16 cellular contexts compared by ENCODE assay signal in the genomic region with DNA sequence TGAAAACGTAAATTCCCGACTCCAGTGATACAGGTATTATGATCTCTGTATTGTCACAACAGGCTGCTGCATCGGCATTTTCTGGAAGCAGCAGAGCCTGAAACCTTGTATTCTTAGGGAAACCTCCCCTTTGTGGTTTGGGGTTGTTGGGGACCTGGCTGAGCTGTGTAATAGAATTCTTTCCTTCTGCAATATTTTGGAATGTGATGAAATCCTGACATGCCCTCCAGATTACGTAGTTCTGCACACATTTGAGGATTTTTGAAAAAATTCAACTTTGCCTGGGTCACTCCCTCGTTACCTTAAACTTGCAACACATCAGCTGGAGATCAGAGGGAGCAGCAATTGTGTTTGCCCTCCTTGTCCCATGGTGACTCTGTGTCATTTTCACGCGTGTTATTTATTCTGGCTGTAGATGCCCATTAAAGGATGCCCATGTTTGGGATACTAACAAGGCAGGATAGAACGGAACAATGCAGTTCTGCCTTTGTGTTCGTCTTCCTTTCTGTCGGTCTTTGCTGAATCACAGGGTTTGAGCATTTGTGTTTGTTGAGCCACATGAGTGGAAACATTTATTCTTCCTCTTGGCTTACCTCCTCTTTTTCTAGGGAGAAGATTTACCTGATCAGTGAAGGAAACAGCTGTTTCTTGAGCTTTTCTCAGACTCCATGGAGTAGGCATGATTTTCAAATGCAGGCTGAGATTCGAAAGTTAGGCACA.
DNase-seq lines count a peak whose midpoint lies in the region; ATAC-seq and TF ChIP-seq lines count a peak whose summit lies in the region.
"Had no signal": no experiment of that assay in that cellular context is flagged by ENCODE, and none has a peak within 500 bp of the region (broad histone marks: within the 10 kb centered on the region; RNA-seq: fewer than 3 reads in every experiment).

No MANE protein-coding gene starts in this region.

- DNase-seq in GM23338 (ENCODE audit: low spot score), result no peak
- no peak for DNase-seq in left ventricle myocardium superior
- no peak for DNase-seq in smooth muscle cell (lab: John Stamatoyannopoulos, UW; ENCODE audit: unreplicated experiment)
- DNase-seq in SK-N-SH, result no peak
- no peak for DNase-seq in NCI-H146 (lab: John Stamatoyannopoulos, UW)
- no peak for DNase-seq in Kasumi-1 (lab: John Stamatoyannopoulos, UW)
- no peak for DNase-seq in AML-193 (lab: John Stamatoyannopoulos, UW)
- DNase-seq: activated naive CD4-positive, alpha-beta T cell treated with anti-CD3 and anti-CD28 coated beads for 36 hours; DMS153; erythroblast; NCI-H1694; Peyer's patch; stimulated activated CD4-positive, alpha-beta T cell treated with anti-CD3 and anti-CD28 coated beads, Interleukin-4, amount 100 ng/mL, for 1 hour; thyroid gland had no signal

- H3K27me3 ChIP-seq in GM23338 (ENCODE audit: insufficient read depth), result no peaks in the 10 kb centered on the region
- no peaks in the 10 kb centered on the region for H3K27me3 ChIP-seq in smooth muscle cell (ENCODE audit: low read depth)
- H3K27me3 ChIP-seq in SK-N-SH (ENCODE audit: insufficient read depth), result no peaks in the 10 kb centered on the region
- H3K27me3 ChIP-seq: Peyer's patch, thyroid gland had no signal

- no peak for TF ChIP-seq EP300 in SK-N-SH (IDR thresholded peaks at IDR 0.05; ENCODE audit: borderline replicate concordance in 1 of 2, low read depth in 1 of 2, low read length in 1 of 2)

- peaks cover 22% of the 10 kb centered on the region for H3K27me3 Mint-ChIP-seq in GM23338 (ENCODE audit: insufficient read depth, low read depth, poor library complexity)
- H3K27me3 Mint-ChIP-seq in brain, result peaks cover 47% of the 10 kb centered on the region

- H3K4me1 ChIP-seq in GM23338 (ENCODE audit: insufficient read depth), result peaks cover 98% of the 10 kb centered on the region
- peaks cover 90% of the 10 kb centered on the region for H3K4me1 ChIP-seq in smooth muscle cell (ENCODE audit: low read depth)
- peaks cover 2 to 18% of the 10 kb centered on the region in 2 experiments; a peak in 3 of 4 replicates for H3K4me1 ChIP-seq in SK-N-SH (ENCODE audit: control insufficient read depth in 1 of 2, insufficient read depth in 2 of 2, low read depth in 1 of 2, low read length in 1 of 2)

- H3K9ac ChIP-seq in smooth muscle cell (ENCODE audit: low read depth) (peak overlapping the region; percentile 3), SK-N-SH (no peak overlapping the region)

- ATAC-seq in GM23338 (no peak), left ventricle myocardium superior (peak; percentile 72)

- no peak overlapping the region for H2AFZ ChIP-seq in GM23338
- no peak overlapping the region for H2AFZ ChIP-seq in smooth muscle cell (ENCODE audit: low read depth)
- no peak overlapping the region for H2AFZ ChIP-seq in SK-N-SH (ENCODE audit: low read depth)

- H3K4me1 Mint-ChIP-seq in GM23338, result peaks cover 96% of the 10 kb centered on the region
- peaks cover 83% of the 10 kb centered on the region for H3K4me1 Mint-ChIP-seq in brain
- H3K4me1 Mint-ChIP-seq: memory B cell had no signal

- POLR2A ChIA-PET in SK-N-SH (lab: Yijun Ruan, JAX), result no interaction called here

- H3K4me3 Mint-ChIP-seq in GM23338 (peak overlapping the region; percentile 8; the same call in 1 of the 3 replicates), brain (peak overlapping the region in 3 of 5 experiments; percentile 21 to 71 (median 64))
- H3K4me3 Mint-ChIP-seq: activated naive CD4-positive, alpha-beta T cell treated with anti-CD3 and anti-CD28 coated beads for 36 hours; memory B cell had no signal

- H3K36me3 ChIP-seq in GM23338 (ENCODE audit: insufficient read depth) (no peaks in the 10 kb centered on the region; the same call in 1 of the 2 replicates), smooth muscle cell (ENCODE audit: low read depth) (no peaks in the 10 kb centered on the region), SK-N-SH (replicated peaks in 1 of 2; ENCODE audit: control insufficient read depth in 1 of 2, insufficient read depth in 2 of 2, low read length in 1 of 2) (no peaks in the 10 kb centered on the region)
- H3K36me3 ChIP-seq: thyroid gland had no signal

- peak overlapping the region; percentile 3 for H3K27ac Mint-ChIP-seq in GM23338
- H3K27ac Mint-ChIP-seq in brain, result peak overlapping the region in 3 of 5 experiments; percentile 7 to 88 (median 57)
- H3K27ac Mint-ChIP-seq: activated naive CD4-positive, alpha-beta T cell treated with anti-CD3 and anti-CD28 coated beads for 36 hours; memory B cell had no signal

- H4K20me1 ChIP-seq in GM23338 (replicated peaks; ENCODE audit: insufficient read depth) (peaks cover 29% of the 10 kb centered on the region), smooth muscle cell (ENCODE audit: low read depth) (peaks cover 93% of the 10 kb centered on the region), SK-N-SH (ENCODE audit: insufficient read depth) (no peaks in the 10 kb centered on the region)

- peaks cover 87% of the 10 kb centered on the region for H3K79me2 ChIP-seq in GM23338 (replicated peaks; ENCODE audit: insufficient read depth)
- H3K79me2 ChIP-seq in smooth muscle cell (ENCODE audit: low read depth), result peaks cover 67% of the 10 kb centered on the region
- H3K79me2 ChIP-seq in SK-N-SH (ENCODE audit: insufficient read depth), result peaks cover 16% of the 10 kb centered on the region

- no peak for TF ChIP-seq RAD21 in SK-N-SH (IDR thresholded peaks at IDR 0.05; ENCODE audit: low read length)

- H3K4me3 ChIP-seq in GM23338, result no peak overlapping the region
- no peak overlapping the region for H3K4me3 ChIP-seq in smooth muscle cell
- no peak overlapping the region for H3K4me3 ChIP-seq in SK-N-SH (ENCODE audit: low read depth in 2 of 2, low read length in 1 of 2)
- H3K4me3 ChIP-seq: Peyer's patch, thyroid gland had no signal

- intact Hi-C loops in left ventricle myocardium superior (cut with micrococcal nuclease), result no loop called here

- peak overlapping the region; percentile 57; the same call in 1 of the 2 replicates for H3K27ac ChIP-seq in GM23338 (ENCODE audit: low read depth)
- H3K27ac ChIP-seq in smooth muscle cell (ENCODE audit: low read depth), result peak overlapping the region; percentile 50
- H3K27ac ChIP-seq in SK-N-SH (ENCODE audit: low read depth in 2 of 2, low read length in 1 of 2), result no peak overlapping the region
- H3K27ac ChIP-seq: Peyer's patch, thyroid gland had no signal

- H3K4me2 ChIP-seq in GM23338 (peak overlapping the region; percentile 53), smooth muscle cell (peak overlapping the region; percentile 68), SK-N-SH (no peak overlapping the region)

- TF ChIP-seq CTCF in GM23338 (conservative IDR thresholded peaks at IDR 0.05; ENCODE audit: low read depth in 2 of 2), result no peak
- no peak for TF ChIP-seq CTCF in brain (conservative IDR thresholded peaks at IDR 0.05)
- TF ChIP-seq CTCF in smooth muscle cell (IDR thresholded peaks at IDR 0.05; ENCODE audit: borderline replicate concordance, insufficient read depth, poor library complexity, severe bottlenecking), result no peak
- TF ChIP-seq CTCF in SK-N-SH (IDR thresholded peaks at IDR 0.05), result no peak

- CTCF ChIA-PET in SK-N-SH (lab: Yijun Ruan, JAX), result interaction anchor here (0.8 to 3.7 kb wide), 2 partner anchors 253 to 567 kb away, joined by 3 to 14 read pairs; no protein-coding TSS in a partner anchor

- H3K9me3 Mint-ChIP-seq in GM23338 (no peaks in the 10 kb centered on the region), brain (no peaks in the 10 kb centered on the region)
- H3K9me3 Mint-ChIP-seq: activated naive CD4-positive, alpha-beta T cell treated with anti-CD3 and anti-CD28 coated beads for 36 hours; memory B cell had no signal

- no peaks in the 10 kb centered on the region for H3K9me2 ChIP-seq in GM23338 (ENCODE audit: insufficient read depth)
- no peaks in the 10 kb centered on the region for H3K9me2 ChIP-seq in SK-N-SH

- H3F3A ChIP-seq in GM23338 (replicated peaks; ENCODE audit: low read depth), result peaks cover 12% of the 10 kb centered on the region; the same call in 1 of the 2 replicates
- H3F3A ChIP-seq in smooth muscle cell (ENCODE audit: low read depth), result no peaks in the 10 kb centered on the region
- H3F3A ChIP-seq in SK-N-SH (replicated peaks; ENCODE audit: insufficient read depth), result no peaks in the 10 kb centered on the region

- H3K9me3 ChIP-seq in smooth muscle cell (replicated peaks; ENCODE audit: low read depth) (no peaks in the 10 kb centered on the region), SK-N-SH (no peaks in the 10 kb centered on the region)
- H3K9me3 ChIP-seq: Peyer's patch, thyroid gland had no signal

- 67% methylated on average over 11 of the region's 11 CpGs for WGBS in smooth muscle cell (ENCODE audit: low lambda C conversion rate)
- 90% methylated on average over 11 of the region's 11 CpGs for WGBS in SK-N-SH (ENCODE audit: low lambda C conversion rate)

- H3K36me3 Mint-ChIP-seq in GM23338 (ENCODE audit: low read depth) (peaks cover 4% of the 10 kb centered on the region; the same call in 1 of the 3 replicates), brain (no peaks in the 10 kb centered on the region)
- H3K36me3 Mint-ChIP-seq: memory B cell had no signal

TF ChIP-seq in GM23338, 12 proteins besides CTCF, POLR2A, EP300 and RAD21 (continues in another document):
- TF ChIP-seq NANOG (IDR thresholded peaks at IDR 0.05; ENCODE audit: borderline replicate concordance), result no peak
- no peak for TF ChIP-seq CREB1 (CRISPR knock-in tag; IDR thresholded peaks at IDR 0.05; ENCODE audit: low read depth)
- no peak for TF ChIP-seq ZNF331 (CRISPR knock-in tag; IDR thresholded peaks at IDR 0.05; ENCODE audit: low read depth)
- no peak for TF ChIP-seq EZH2phosphoT487 (IDR thresholded peaks at IDR 0.05; ENCODE audit: unreplicated experiment)
- TF ChIP-seq STAT1 (IDR thresholded peaks at IDR 0.05; ENCODE audit: unreplicated experiment), result no peak

TF ChIP-seq in SK-N-SH, 30 proteins besides CTCF, POLR2A, EP300 and RAD21 (continues in another document):
- TF ChIP-seq MAX (IDR thresholded peaks at IDR 0.05; ENCODE audit: low read depth) (no peak), CHD2 (IDR thresholded peaks at IDR 0.05; ENCODE audit: low read length, partially characterized antibody) (no peak), JUND (IDR thresholded peaks at IDR 0.05) (no peak), MXI1 (IDR thresholded peaks at IDR 0.05; ENCODE audit: low read depth, low read length) (no peak)

Comparison
In these comparisons a context has a peak if more than half of its experiments do, and no peak if none do; other contexts are left out.
1. H3K27ac ChIP-seq: peak in GM23338 (single experiment) and smooth muscle cell (single experiment); none in SK-N-SH (0 of 2).